In genomic region chr6:118862443-118862842, GRCh38 we compare ENCODE assay signal across 4 cellular contexts.
"Had no signal": no experiment of that assay in that cellular context is flagged by ENCODE, and none has a peak within 500 bp of the region (broad histone marks: within the 10 kb centered on the region; RNA-seq: fewer than 3 reads in every experiment).

No MANE protein-coding gene starts in this region.

- H3K9me3 ChIP-seq: HAP-1 had no signal

- H3K4me3 ChIP-seq: GM23248, GM23338, HAP-1 had no signal

- H3K4me1 ChIP-seq: HAP-1 had no signal

- H3K36me3 ChIP-seq: HAP-1 had no signal

- H3K27ac ChIP-seq: GM23248 had no signal

- ATAC-seq: GM23338, HCT116 had no signal
